1 cellular context compared by ENCODE assay signal in the genomic region with DNA sequence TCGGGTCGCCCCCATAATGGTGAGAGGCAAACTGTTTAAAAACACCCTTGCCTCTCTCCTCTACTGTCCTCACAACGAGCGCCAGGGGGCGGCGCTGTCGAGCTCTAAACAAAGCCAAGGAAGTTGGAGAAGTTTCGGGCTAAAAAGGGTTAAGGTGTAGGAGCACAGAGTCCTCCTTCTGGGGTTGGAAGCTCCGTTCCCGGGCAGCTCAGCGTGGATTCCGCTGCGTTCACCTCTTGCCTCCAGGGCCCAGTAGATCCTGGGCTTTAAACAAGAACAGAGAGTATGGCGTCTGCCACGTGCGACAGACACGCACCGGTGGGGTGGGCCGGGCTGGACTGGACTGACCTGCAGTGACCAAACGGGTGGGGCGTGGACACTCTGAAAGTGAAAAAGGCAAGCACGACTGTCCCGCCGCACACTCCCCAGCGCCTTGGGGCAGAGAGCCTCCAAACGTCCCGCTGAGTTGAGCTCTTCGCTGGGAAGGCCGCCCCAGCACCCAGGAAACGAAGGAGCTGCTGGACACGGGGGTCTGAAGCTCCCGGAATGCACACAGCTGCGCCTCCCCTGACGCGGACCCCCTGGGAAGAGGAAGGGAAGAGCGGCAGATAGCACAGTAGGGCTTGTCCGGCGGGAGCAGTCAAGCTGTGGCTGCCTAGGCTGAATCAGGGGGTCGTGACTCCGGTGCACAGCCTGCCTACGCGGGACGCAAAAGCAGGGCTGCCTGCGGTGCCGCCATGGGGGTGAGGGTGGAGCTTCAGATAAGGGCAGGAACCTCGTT.
TF ChIP-seq lines count a peak whose summit lies in the region.

No MANE protein-coding gene starts in this region.

TF ChIP-seq in K562, 482 proteins besides CTCF, POLR2A, EP300 and RAD21 (continued from another document and continues in another):
- TF ChIP-seq, protein P1, sequence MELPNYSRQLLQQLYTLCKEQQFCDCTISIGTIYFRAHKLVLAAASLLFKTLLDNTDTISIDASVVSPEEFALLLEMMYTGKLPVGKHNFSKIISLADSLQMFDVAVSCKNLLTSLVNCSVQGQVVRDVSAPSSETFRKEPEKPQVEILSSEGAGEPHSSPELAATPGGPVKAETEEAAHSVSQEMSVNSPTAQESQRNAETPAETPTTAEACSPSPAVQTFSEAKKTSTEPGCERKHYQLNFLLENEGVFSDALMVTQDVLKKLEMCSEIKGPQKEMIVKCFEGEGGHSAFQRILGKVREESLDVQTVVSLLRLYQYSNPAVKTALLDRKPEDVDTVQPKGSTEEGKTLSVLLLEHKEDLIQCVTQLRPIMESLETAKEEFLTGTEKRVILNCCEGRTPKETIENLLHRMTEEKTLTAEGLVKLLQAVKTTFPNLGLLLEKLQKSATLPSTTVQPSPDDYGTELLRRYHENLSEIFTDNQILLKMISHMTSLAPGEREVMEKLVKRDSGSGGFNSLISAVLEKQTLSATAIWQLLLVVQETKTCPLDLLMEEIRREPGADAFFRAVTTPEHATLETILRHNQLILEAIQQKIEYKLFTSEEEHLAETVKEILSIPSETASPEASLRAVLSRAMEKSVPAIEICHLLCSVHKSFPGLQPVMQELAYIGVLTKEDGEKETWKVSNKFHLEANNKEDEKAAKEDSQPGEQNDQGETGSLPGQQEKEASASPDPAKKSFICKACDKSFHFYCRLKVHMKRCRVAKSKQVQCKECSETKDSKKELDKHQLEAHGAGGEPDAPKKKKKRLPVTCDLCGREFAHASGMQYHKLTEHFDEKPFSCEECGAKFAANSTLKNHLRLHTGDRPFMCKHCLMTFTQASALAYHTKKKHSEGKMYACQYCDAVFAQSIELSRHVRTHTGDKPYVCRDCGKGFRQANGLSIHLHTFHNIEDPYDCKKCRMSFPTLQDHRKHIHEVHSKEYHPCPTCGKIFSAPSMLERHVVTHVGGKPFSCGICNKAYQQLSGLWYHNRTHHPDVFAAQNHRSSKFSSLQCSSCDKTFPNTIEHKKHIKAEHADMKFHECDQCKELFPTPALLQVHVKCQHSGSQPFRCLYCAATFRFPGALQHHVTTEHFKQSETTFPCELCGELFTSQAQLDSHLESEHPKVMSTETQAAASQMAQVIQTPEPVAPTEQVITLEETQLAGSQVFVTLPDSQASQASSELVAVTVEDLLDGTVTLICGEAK (IDR thresholded peaks at IDR 0.05), result no peak
- TF ChIP-seq, protein P1 (CRISPR knock-in tag; IDR thresholded peaks at IDR 0.05), result no peak
- TF ChIP-seq SRSF9 (IDR thresholded peaks at IDR 0.05; ENCODE audit: borderline replicate concordance, low read depth, low read length), result no peak
- no peak for TF ChIP-seq ETV5 (CRISPR knock-in tag; IDR thresholded peaks at IDR 0.05; ENCODE audit: low read depth)
- TF ChIP-seq EHMT2 (IDR thresholded peaks at IDR 0.05), result no peak
- no peak for TF ChIP-seq DIDO1 (tag; IDR thresholded peaks at IDR 0.05; ENCODE audit: low read depth)
- peak; percentile 93 for TF ChIP-seq EP400 (IDR thresholded peaks at IDR 0.05)
- no peak for TF ChIP-seq BCL6 (CRISPR knock-in tag; IDR thresholded peaks at IDR 0.05)
- TF ChIP-seq, protein P2, sequence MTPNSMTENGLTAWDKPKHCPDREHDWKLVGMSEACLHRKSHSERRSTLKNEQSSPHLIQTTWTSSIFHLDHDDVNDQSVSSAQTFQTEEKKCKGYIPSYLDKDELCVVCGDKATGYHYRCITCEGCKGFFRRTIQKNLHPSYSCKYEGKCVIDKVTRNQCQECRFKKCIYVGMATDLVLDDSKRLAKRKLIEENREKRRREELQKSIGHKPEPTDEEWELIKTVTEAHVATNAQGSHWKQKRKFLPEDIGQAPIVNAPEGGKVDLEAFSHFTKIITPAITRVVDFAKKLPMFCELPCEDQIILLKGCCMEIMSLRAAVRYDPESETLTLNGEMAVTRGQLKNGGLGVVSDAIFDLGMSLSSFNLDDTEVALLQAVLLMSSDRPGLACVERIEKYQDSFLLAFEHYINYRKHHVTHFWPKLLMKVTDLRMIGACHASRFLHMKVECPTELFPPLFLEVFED (CRISPR knock-in tag; conservative IDR thresholded peaks at IDR 0.05), result no peak
- TF ChIP-seq, protein P3, sequence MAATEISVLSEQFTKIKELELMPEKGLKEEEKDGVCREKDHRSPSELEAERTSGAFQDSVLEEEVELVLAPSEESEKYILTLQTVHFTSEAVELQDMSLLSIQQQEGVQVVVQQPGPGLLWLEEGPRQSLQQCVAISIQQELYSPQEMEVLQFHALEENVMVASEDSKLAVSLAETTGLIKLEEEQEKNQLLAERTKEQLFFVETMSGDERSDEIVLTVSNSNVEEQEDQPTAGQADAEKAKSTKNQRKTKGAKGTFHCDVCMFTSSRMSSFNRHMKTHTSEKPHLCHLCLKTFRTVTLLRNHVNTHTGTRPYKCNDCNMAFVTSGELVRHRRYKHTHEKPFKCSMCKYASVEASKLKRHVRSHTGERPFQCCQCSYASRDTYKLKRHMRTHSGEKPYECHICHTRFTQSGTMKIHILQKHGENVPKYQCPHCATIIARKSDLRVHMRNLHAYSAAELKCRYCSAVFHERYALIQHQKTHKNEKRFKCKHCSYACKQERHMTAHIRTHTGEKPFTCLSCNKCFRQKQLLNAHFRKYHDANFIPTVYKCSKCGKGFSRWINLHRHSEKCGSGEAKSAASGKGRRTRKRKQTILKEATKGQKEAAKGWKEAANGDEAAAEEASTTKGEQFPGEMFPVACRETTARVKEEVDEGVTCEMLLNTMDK (IDR thresholded peaks at IDR 0.05; ENCODE audit: borderline replicate concordance, insufficient read depth, low read depth, low read length, poor library complexity, severe bottlenecking), result no peak
- TF ChIP-seq, protein P4, sequence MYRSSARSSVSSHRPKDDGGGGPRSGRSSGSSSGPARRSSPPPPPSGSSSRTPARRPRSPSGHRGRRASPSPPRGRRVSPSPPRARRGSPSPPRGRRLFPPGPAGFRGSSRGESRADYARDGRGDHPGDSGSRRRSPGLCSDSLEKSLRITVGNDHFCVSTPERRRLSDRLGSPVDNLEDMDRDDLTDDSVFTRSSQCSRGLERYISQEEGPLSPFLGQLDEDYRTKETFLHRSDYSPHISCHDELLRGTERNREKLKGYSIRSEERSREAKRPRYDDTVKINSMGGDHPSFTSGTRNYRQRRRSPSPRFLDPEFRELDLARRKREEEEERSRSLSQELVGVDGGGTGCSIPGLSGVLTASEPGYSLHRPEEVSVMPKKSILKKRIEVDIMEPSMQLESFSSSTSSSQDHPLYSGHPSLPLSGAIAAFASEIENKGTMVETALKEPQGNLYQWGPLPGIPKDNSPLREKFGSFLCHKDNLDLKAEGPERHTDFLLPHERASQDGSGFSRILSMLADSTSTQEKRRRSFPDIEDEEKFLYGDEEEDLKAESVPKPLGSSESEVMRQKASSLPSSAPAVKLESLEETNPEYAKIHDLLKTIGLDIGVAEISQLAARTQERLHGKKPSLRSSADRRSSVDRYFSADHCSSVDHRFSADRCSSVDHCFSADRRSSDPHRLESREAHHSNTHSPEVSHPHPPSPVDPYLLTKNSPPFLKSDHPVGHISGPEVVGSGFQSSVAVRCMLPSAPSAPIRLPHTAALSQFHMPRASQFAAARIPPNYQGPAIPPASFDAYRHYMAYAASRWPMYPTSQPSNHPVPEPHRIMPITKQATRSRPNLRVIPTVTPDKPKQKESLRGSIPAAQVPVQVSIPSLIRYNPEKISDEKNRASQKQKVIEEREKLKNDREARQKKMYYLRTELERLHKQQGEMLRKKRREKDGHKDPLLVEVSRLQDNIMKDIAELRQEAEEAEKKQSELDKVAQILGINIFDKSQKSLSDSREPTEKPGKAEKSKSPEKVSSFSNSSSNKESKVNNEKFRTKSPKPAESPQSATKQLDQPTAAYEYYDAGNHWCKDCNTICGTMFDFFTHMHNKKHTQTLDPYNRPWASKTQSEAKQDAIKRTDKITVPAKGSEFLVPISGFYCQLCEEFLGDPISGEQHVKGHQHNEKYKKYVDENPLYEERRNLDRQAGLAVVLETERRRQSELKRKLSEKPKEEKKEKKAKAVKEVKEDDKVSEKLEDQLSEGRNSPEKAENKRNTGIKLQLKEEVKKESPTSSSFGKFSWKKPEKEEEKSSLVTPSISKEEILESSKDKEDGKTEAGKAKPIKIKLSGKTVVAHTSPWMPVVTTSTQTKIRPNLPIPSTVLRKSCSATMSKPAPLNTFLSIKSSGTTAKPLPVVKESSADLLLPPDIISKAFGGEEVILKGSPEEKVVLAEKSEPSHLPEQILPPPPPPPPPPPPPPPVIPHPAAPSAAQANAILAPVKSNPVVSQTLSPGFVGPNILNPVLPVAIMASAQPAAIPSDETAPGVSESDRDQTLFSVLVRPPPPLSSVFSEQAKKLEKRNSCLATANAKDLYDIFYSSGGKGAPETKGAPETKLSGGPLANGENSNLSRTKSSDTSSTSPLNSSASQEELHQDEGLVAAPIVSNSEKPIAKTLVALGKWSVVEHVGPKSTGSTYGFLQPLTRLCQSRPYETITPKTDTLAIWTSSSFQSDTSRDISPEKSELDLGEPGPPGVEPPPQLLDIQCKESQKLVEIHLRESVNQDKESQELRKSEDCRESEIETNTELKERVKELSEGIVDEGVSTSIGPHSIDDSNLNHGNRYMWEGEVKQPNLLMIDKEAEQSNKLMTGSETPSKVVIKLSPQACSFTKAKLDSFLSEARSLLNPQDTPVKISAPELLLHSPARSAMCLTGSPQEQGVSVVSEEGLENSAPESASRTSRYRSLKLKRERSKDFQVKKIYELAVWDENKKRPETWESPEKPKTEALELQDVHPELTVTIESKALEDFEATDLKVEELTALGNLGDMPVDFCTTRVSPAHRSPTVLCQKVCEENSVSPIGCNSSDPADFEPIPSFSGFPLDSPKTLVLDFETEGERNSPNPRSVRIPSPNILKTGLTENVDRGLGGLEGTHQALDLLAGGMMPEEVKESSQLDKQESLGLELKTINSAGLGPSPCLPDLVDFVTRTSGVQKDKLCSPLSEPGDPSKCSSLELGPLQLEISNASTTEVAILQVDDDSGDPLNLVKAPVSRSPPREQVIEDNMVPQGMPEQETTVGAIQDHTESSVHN (IDR thresholded peaks at IDR 0.05; ENCODE audit: borderline replicate concordance in 1 of 2, low read depth in 1 of 2), result no peak
- TF ChIP-seq CHD1 (IDR thresholded peaks at IDR 0.05; ENCODE audit: low read length), result no peak
- TF ChIP-seq, protein P5, sequence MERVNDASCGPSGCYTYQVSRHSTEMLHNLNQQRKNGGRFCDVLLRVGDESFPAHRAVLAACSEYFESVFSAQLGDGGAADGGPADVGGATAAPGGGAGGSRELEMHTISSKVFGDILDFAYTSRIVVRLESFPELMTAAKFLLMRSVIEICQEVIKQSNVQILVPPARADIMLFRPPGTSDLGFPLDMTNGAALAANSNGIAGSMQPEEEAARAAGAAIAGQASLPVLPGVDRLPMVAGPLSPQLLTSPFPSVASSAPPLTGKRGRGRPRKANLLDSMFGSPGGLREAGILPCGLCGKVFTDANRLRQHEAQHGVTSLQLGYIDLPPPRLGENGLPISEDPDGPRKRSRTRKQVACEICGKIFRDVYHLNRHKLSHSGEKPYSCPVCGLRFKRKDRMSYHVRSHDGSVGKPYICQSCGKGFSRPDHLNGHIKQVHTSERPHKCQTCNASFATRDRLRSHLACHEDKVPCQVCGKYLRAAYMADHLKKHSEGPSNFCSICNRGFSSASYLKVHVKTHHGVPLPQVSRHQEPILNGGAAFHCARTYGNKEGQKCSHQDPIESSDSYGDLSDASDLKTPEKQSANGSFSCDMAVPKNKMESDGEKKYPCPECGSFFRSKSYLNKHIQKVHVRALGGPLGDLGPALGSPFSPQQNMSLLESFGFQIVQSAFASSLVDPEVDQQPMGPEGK (CRISPR knock-in tag; IDR thresholded peaks at IDR 0.05; ENCODE audit: borderline replicate concordance), result no peak
- TF ChIP-seq, protein P6, sequence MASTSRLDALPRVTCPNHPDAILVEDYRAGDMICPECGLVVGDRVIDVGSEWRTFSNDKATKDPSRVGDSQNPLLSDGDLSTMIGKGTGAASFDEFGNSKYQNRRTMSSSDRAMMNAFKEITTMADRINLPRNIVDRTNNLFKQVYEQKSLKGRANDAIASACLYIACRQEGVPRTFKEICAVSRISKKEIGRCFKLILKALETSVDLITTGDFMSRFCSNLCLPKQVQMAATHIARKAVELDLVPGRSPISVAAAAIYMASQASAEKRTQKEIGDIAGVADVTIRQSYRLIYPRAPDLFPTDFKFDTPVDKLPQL (IDR thresholded peaks at IDR 0.05; ENCODE audit: extremely low read depth, insufficient read length), result no peak
- no peak for TF ChIP-seq LEF1 (IDR thresholded peaks at IDR 0.05)
- TF ChIP-seq ZNF445 (CRISPR knock-in tag; IDR thresholded peaks at IDR 0.05; ENCODE audit: low read depth), result no peak
- TF ChIP-seq ZSCAN32 (CRISPR knock-in tag; IDR thresholded peaks at IDR 0.05), result no peak
- no peak for TF ChIP-seq GATAD2B (IDR thresholded peaks at IDR 0.05; ENCODE audit: borderline replicate concordance)
